ENCODE assay signal across 9 cellular contexts in the genomic region with DNA sequence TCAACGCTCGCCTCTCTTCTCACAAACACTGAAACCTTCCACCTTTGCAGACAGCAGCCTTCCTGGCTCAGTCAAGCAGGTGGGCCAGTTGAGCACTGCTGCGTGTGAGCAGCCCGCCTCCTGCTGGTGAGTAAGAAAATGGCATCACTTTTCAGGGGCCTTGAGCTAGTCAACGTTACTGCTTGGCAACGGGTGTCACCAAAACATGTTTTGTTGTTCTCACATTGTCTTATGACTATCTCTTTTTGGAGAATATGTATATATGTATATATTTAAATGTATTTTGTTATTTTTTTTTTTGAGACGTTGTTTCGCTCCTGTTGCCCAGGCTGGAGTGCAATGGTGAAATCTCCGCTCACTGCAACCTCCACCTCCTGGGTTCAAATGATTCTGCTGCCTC.
DNase-seq lines count a peak whose midpoint lies in the region; ATAC-seq and TF ChIP-seq lines count a peak whose summit lies in the region.
"Had no signal": no experiment of that assay in that cellular context is flagged by ENCODE, and none has a peak within 500 bp of the region (broad histone marks: within the 10 kb centered on the region; RNA-seq: fewer than 3 reads in every experiment).

No MANE protein-coding gene starts in this region.

- no peak overlapping the region for H3K4me2 ChIP-seq in H9 (ENCODE audit: insufficient read depth, insufficient read length, low read length)
- no peak overlapping the region for H3K4me2 ChIP-seq in SU-DHL-6 (ENCODE audit: low read depth, low read length, poor library complexity, severe bottlenecking)

- TF ChIP-seq CTCF in GM12864 (IDR thresholded peaks at IDR 0.05; ENCODE audit: low read depth, low read length, missing control alignments) (peak; percentile 91), H9 (conservative IDR thresholded peaks at IDR 0.05) (peak; percentile 97), SU-DHL-6 (IDR thresholded peaks at IDR 0.05; ENCODE audit: insufficient read depth, low read length, poor library complexity, severe bottlenecking) (peak; percentile 84), left ventricle myocardium inferior (IDR thresholded peaks at IDR 0.05; ENCODE audit: borderline replicate concordance) (peak; percentile 88), gastrocnemius medialis (IDR thresholded peaks at IDR 0.05 in 4 of 5, conservative IDR thresholded peaks at IDR 0.05 in 1 of 5) (peak; percentile 21 to 62 (median 43))

- H3K4me1 Mint-ChIP-seq in H9 = peaks cover 0 to 4% of the 10 kb centered on the region in 2 experiments; a peak in 2 of 4 replicates
- H3K4me1 Mint-ChIP-seq in activated naive CD8-positive, alpha-beta T cell treated with anti-CD3 and anti-CD28 coated beads for 36 hours = no peaks in the 10 kb centered on the region

- H3F3A ChIP-seq in SU-DHL-6 (ENCODE audit: insufficient read depth) = no peaks in the 10 kb centered on the region

- no peaks in the 10 kb centered on the region for H3K27me3 ChIP-seq in H9 (ENCODE audit: insufficient read depth, low read length)
- no peaks in the 10 kb centered on the region for H3K27me3 ChIP-seq in SU-DHL-6 (ENCODE audit: low read length)
- H3K27me3 ChIP-seq in left ventricle myocardium inferior (ENCODE audit: low read depth) = no peaks in the 10 kb centered on the region
- H3K27me3 ChIP-seq in gastrocnemius medialis = no peaks in the 10 kb centered on the region
- H3K27me3 ChIP-seq in aorta (ENCODE audit: control insufficient read depth in 1 of 2, insufficient read depth in 2 of 2, low read length in 1 of 2) = no peaks in the 10 kb centered on the region

- H3K27ac ChIP-seq in H9 (ENCODE audit: insufficient read length, low read depth, low read length) (no peak overlapping the region), SU-DHL-6 (ENCODE audit: low read depth, low read length) (no peak overlapping the region), left ventricle myocardium inferior (replicated peaks) (no peak overlapping the region), gastrocnemius medialis (no peak overlapping the region), aorta (ENCODE audit: low read depth in 1 of 2, low read length in 2 of 2) (no peak overlapping the region)

- no peak overlapping the region; a peak in 1 of 7 replicates for H3K27ac Mint-ChIP-seq in H9
- H3K27ac Mint-ChIP-seq in activated naive CD8-positive, alpha-beta T cell treated with anti-CD3 and anti-CD28 coated beads for 36 hours = no peak overlapping the region
- H3K27ac Mint-ChIP-seq: stimulated activated naive CD8-positive, alpha-beta T cell treated with anti-CD3 and anti-CD28 coated beads, Interleukin-15, Interleukin-2, amounts not matched to agents 100 ng/mL and 50 ng/mL, for 24 hours had no signal

- H3K4me1 ChIP-seq in H9 (ENCODE audit: insufficient read depth, low read length) (no peaks in the 10 kb centered on the region), left ventricle myocardium inferior (peaks cover 5% of the 10 kb centered on the region), gastrocnemius medialis (peaks cover 4 to 7% of the 10 kb centered on the region in 2 donors), aorta (ENCODE audit: control insufficient read depth in 1 of 2, insufficient read depth in 2 of 2, low read length in 2 of 2) (no peaks in the 10 kb centered on the region)

- no peak overlapping the region for H4K8ac ChIP-seq in H9 (replicated peaks; ENCODE audit: insufficient read length, low read depth, low read length)

- H3K23me2 ChIP-seq in H9 (ENCODE audit: insufficient read length, low read depth, low read length, poor library complexity, severe bottlenecking) = no peaks in the 10 kb centered on the region

- H3K4ac ChIP-seq in H9 (ENCODE audit: low read depth, low read length) = peak overlapping the region; percentile 30; the same call in 1 of the 2 replicates

- DNase-seq in GM12864 (ENCODE audit: low read depth) = peak; percentile 42
- peak; percentile 88 for DNase-seq in H9
- DNase-seq in M059J (ENCODE audit: low read depth) = peak; percentile 78
- DNase-seq in activated naive CD8-positive, alpha-beta T cell treated with anti-CD3 and anti-CD28 coated beads for 36 hours = peak; percentile 57
- no peak for DNase-seq in left ventricle myocardium inferior
- DNase-seq in gastrocnemius medialis = no peak
- no peak for DNase-seq in aorta

- TF ChIP-seq POLR2A in gastrocnemius medialis (IDR thresholded peaks at IDR 0.05) = no peak

- no peak overlapping the region for H3K56ac ChIP-seq in H9 (ENCODE audit: insufficient read length, low read depth, low read length)

- H3K23ac ChIP-seq in H9 (ENCODE audit: insufficient read length, low read depth, low read length) = no peak overlapping the region

- H3K36me3 ChIP-seq in SU-DHL-6 (ENCODE audit: low read length) (no peaks in the 10 kb centered on the region), left ventricle myocardium inferior (no peaks in the 10 kb centered on the region), gastrocnemius medialis (no peaks in the 10 kb centered on the region), aorta (ENCODE audit: control insufficient read depth in 1 of 2, insufficient read depth in 2 of 2, low read length in 1 of 2) (no peaks in the 10 kb centered on the region)

- H2AK5ac ChIP-seq in H9 (ENCODE audit: insufficient read length, low read length) = no peak overlapping the region

- H3K9me2 ChIP-seq in SU-DHL-6 (replicated peaks; ENCODE audit: insufficient read depth, low read length) = no peaks in the 10 kb centered on the region

- H2BK5ac ChIP-seq in H9 (ENCODE audit: insufficient read length, low read length) = no peak overlapping the region

- H2BK20ac ChIP-seq in H9 (ENCODE audit: low read depth, low read length, poor library complexity, severe bottlenecking) = no peak overlapping the region

- H3K4me3 ChIP-seq in GM12864 (ENCODE audit: low read depth, low read length) = no peak overlapping the region
- no peak overlapping the region for H3K4me3 ChIP-seq in SU-DHL-6 (ENCODE audit: insufficient read depth, low read length, poor library complexity, severe bottlenecking)
- no peak overlapping the region for H3K4me3 ChIP-seq in left ventricle myocardium inferior
- H3K4me3 ChIP-seq in gastrocnemius medialis = no peak overlapping the region
- H3K4me3 ChIP-seq in aorta (ENCODE audit: low read length in 2 of 2) = no peak overlapping the region

- intact Hi-C loops in left ventricle myocardium inferior (cut with micrococcal nuclease) (loop anchor here (5.0 kb wide), 1 partner anchor 439 kb away; no protein-coding TSS in a partner anchor), gastrocnemius medialis (cut with DNase I; ENCODE audit: low total_unique reads) (loop anchor here (5.0 kb wide), 1 partner anchor 229 kb away; no protein-coding TSS in a partner anchor), aorta (cut with DNase I) (loop anchor here (5.0 kb wide), 5 partner anchors 219 to 639 kb away; partner anchors contain the start of gene MAP3K4 (in 1 of the 2))

- H3K9ac ChIP-seq in H9 (ENCODE audit: extremely low read depth, insufficient read length, low read length) = no peak overlapping the region
- H3K9ac ChIP-seq in SU-DHL-6 (ENCODE audit: low read length) = no peak overlapping the region

- no peak overlapping the region for H2BK120ac ChIP-seq in H9 (ENCODE audit: low read depth, low read length, poor library complexity, severe bottlenecking)

- no peak overlapping the region for H2AFZ ChIP-seq in H9 (ENCODE audit: low read length)
- H2AFZ ChIP-seq in SU-DHL-6 (ENCODE audit: low read depth, low read length, severe bottlenecking) = no peak overlapping the region

- H3K9me3 Mint-ChIP-seq in H9 = no peaks in the 10 kb centered on the region
- H3K9me3 Mint-ChIP-seq in activated naive CD8-positive, alpha-beta T cell treated with anti-CD3 and anti-CD28 coated beads for 36 hours = no peaks in the 10 kb centered on the region
- H3K9me3 Mint-ChIP-seq: stimulated activated naive CD8-positive, alpha-beta T cell treated with anti-CD3 and anti-CD28 coated beads, Interleukin-15, Interleukin-2, amounts not matched to agents 100 ng/mL and 50 ng/mL, for 24 hours had no signal

- H3K4me3 Mint-ChIP-seq in H9 = no peak overlapping the region
- no peak overlapping the region for H3K4me3 Mint-ChIP-seq in activated naive CD8-positive, alpha-beta T cell treated with anti-CD3 and anti-CD28 coated beads for 36 hours
- H3K4me3 Mint-ChIP-seq: stimulated activated naive CD8-positive, alpha-beta T cell treated with anti-CD3 and anti-CD28 coated beads, Interleukin-15, Interleukin-2, amounts not matched to agents 100 ng/mL and 50 ng/mL, for 24 hours had no signal

- no peaks in the 10 kb centered on the region for H3K9me3 ChIP-seq in H9 (ENCODE audit: control insufficient read depth, low read depth, low read length)
- H3K9me3 ChIP-seq in SU-DHL-6 (ENCODE audit: insufficient read depth, low read length) = no peaks in the 10 kb centered on the region
- H3K9me3 ChIP-seq in left ventricle myocardium inferior (replicated peaks) = no peaks in the 10 kb centered on the region
- H3K9me3 ChIP-seq in gastrocnemius medialis = no peaks in the 10 kb centered on the region
- no peaks in the 10 kb centered on the region for H3K9me3 ChIP-seq in aorta (ENCODE audit: control insufficient read depth, low read length)

- no CpG with 5 or more reads among the region's 9 CpGs for WGBS in H9 (ENCODE audit: extremely low coverage, insufficient read length, low lambda C conversion rate)
- WGBS in aorta, 2 donors = 33 to 37% methylated on average over 9 of the region's 9 CpGs

- no peak overlapping the region for H2BK15ac ChIP-seq in H9 (ENCODE audit: low read depth, low read length)

- ATAC-seq in gastrocnemius medialis (no peak), aorta (ENCODE audit: low FRiP score) (no peak)

- no peaks in the 10 kb centered on the region for H3K79me1 ChIP-seq in H9 (ENCODE audit: insufficient read depth, low read depth, low read length, poor library complexity, severe bottlenecking)

- H3K14ac ChIP-seq in H9 (ENCODE audit: insufficient read depth, low read length) = no peak overlapping the region

- no peak overlapping the region for H2BK12ac ChIP-seq in H9 (ENCODE audit: insufficient read length, low read depth, low read length)

- no peak overlapping the region for H4K91ac ChIP-seq in H9 (ENCODE audit: insufficient read length, low read depth, low read length)

- H3K79me2 ChIP-seq in H9 (ENCODE audit: insufficient read depth, low read length) (no peaks in the 10 kb centered on the region), SU-DHL-6 (ENCODE audit: insufficient read depth, low read length) (no peaks in the 10 kb centered on the region)

- H4K20me1 ChIP-seq in H9 (ENCODE audit: control insufficient read depth, insufficient read depth, insufficient read length) = no peaks in the 10 kb centered on the region
- no peaks in the 10 kb centered on the region for H4K20me1 ChIP-seq in SU-DHL-6 (ENCODE audit: low read depth, low read length)

- no peak overlapping the region for H3T11ph ChIP-seq in H9 (ENCODE audit: low read length)

- no peaks in the 10 kb centered on the region for H3K36me3 Mint-ChIP-seq in H9 (ENCODE audit: insufficient read depth in 1 of 3, low read depth in 3 of 3)
- no peaks in the 10 kb centered on the region for H3K36me3 Mint-ChIP-seq in activated naive CD8-positive, alpha-beta T cell treated with anti-CD3 and anti-CD28 coated beads for 36 hours

- no peak overlapping the region for H4K5ac ChIP-seq in H9 (ENCODE audit: insufficient read length, low read depth, low read length)

- in situ Hi-C loops in gastrocnemius medialis (cut with MboI; ENCODE audit: low sequenced_read_pairs in 4 of 4) = loop anchor here (5.0 kb wide), 2 partner anchors 439 to 444 kb away; no protein-coding TSS in a partner anchor

- H3K27me3 Mint-ChIP-seq in H9 (ENCODE audit: low read depth) = no peaks in the 10 kb centered on the region
- no peaks in the 10 kb centered on the region for H3K27me3 Mint-ChIP-seq in activated naive CD8-positive, alpha-beta T cell treated with anti-CD3 and anti-CD28 coated beads for 36 hours
- H3K27me3 Mint-ChIP-seq: stimulated activated naive CD8-positive, alpha-beta T cell treated with anti-CD3 and anti-CD28 coated beads, Interleukin-15, Interleukin-2, amounts not matched to agents 100 ng/mL and 50 ng/mL, for 24 hours had no signal

- H3K18ac ChIP-seq in H9 (ENCODE audit: insufficient read length, low read depth, low read length) = no peak overlapping the region

Comparison
In these comparisons a context has a peak if more than half of its experiments do, and no peak if none do; other contexts are left out.
1. DNase-seq: peak in GM12864 (single experiment), H9 (single experiment), M059J (single experiment) and activated naive CD8-positive, alpha-beta T cell treated with anti-CD3 and anti-CD28 coated beads for 36 hours (single experiment); none in left ventricle myocardium inferior (single experiment), gastrocnemius medialis (0 of 2) and aorta (0 of 2).
2. CTCF ChIP-seq: peak in every context shown above with its lines; median percentile 97 in H9; 91 in GM12864; 88 in left ventricle myocardium inferior; 84 in SU-DHL-6; 43 in gastrocnemius medialis.